Comparison of ENCODE assay signal across 8 cellular contexts in the genomic region with DNA sequence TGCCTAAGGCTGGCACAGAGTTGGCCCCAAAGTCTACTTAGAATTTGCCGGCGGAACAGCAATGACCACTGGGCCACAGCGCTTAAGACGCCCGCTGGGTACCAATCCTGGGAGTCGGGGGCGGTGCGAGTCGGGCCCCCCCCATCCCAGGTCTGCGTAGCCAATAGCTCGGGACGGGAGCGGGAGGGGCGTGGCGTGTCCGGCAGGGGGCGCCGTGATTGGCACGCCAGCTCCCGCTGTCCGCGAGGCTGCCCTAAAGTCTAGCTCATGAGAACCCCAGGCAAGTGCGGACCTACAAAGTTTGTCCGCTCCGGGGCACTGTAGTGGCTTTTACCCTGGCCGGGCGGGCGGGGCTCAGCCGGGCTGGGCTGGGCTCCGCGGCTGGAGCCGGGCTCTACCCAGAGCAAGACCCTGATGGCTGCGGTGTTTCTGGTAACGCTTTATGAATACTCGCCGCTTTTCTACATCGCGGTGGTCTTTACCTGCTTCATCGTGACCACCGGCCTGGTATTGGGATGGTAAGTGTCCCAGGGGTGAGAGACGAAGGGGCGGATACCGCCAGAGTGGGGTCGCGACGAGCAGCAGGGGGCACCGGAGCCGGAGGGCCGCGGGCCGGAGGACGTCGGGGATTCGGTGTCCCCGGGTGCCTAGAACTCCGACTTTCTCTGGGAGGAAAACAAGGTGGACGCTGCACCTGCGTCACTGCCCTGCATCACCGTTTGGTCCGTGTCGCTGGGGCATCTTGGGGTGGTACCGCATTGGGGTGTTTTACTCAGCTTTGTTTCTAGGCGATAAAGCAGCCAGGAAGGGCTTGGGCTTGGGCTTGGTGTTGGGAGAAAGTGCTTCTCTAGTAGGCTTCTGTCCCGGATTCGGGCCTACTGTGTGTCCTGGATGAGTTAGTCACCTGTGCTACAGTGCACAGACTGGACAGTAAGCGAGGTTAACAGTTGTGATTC. TPM values are rescaled to one million over a fixed set of nuclear protein-coding genes. Genes with fewer than 3 reads are reported as not detected.
A peak's percentile ranks its signal among the peaks of the same experiment; 100 is the strongest.
DNase-seq lines count a peak whose midpoint lies in the region; ATAC-seq, FAIRE-seq and TF ChIP-seq lines count a peak whose summit lies in the region.

A gene with protein sequence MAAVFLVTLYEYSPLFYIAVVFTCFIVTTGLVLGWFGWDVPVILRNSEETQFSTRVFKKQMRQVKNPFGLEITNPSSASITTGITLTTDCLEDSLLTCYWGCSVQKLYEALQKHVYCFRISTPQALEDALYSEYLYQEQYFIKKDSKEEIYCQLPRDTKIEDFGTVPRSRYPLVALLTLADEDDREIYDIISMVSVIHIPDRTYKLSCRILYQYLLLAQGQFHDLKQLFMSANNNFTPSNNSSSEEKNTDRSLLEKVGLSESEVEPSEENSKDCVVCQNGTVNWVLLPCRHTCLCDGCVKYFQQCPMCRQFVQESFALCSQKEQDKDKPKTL (plus strand): TSS at position 361 of the 956 bp plus-strand sequence. CDS start 54 bp downstream, at position 415.

- FAIRE-seq in GM12892 (lab: Jason Lieb, UNC) = peak; percentile 97

- H3K9me3 ChIP-seq in upper lobe of left lung = no peaks in the 10 kb centered on the region

- 0 to 1% (median 1%) methylated on average over 65 to 66 of the region's 66 CpGs for WGBS in adipose tissue, 3 donors
- WGBS in upper lobe of left lung, 2 donors = 0 to 1% methylated on average over 17 to 48 of the region's 66 CpGs

- peak; percentile 98 for ATAC-seq in HG02852 (IDR thresholded peaks at IDR 0.05; ENCODE audit: unreplicated experiment)
- ATAC-seq in T-cell (replicated peaks in 1 of 4) = peak; percentile 96 to 99 (median 99)
- peak; percentile 100 for ATAC-seq in upper lobe of left lung (ENCODE audit: low FRiP score in 2 of 2)

- H3K36me3 ChIP-seq in upper lobe of left lung = no peaks in the 10 kb centered on the region

- H3K27me3 Mint-ChIP-seq in T-cell = peaks cover 1 to 4% of the 10 kb centered on the region in 2 donors

- peak within 1 kb of the TSS; percentile 82 to 89 for H3K27ac Mint-ChIP-seq in T-cell

- peaks cover 9% of the 10 kb centered on the region for H3K36me3 Mint-ChIP-seq in T-cell

- DNase-seq in GM12892 (ENCODE audit: insufficient read length) (peak; percentile 93), NCI-H1436 treated with DMSO at 0.1 percent for 48 hours (lab: John Stamatoyannopoulos, UW) (peak; percentile 79), T-cell (peak; percentile 79 to 97 (median 89)), cardiac septum (ENCODE audit: low spot score) (peak; percentile 98), posterior cingulate gyrus (peak; percentile 98 to 100 (median 99)), upper lobe of left lung (peak; percentile 100)

- peak in 1 of 4 donors; percentile 82 for TF ChIP-seq EP300 in upper lobe of left lung (IDR thresholded peaks at IDR 0.05)

- peaks cover 14 to 30% (median 24%) of the 10 kb centered on the region in 4 donors for H3K4me1 ChIP-seq in upper lobe of left lung

- H3K4me3 ChIP-seq in upper lobe of left lung = peak within 1 kb of the TSS; percentile 86 to 95 (median 94)

- no peaks in the 10 kb centered on the region for H3K27me3 ChIP-seq in upper lobe of left lung

- H3K4me3 Mint-ChIP-seq in T-cell = peak within 1 kb of the TSS; percentile 93 to 97 (median 96)

- TF ChIP-seq POLR2A in GM12892 (IDR thresholded peaks at IDR 0.05; ENCODE audit: low read depth, low read length) (peak; percentile 61; the same call in 1 of the 2 replicates), upper lobe of left lung (IDR thresholded peaks at IDR 0.05) (peak in 3 of 4 donors; percentile 62 to 81 (median 67))

- H3K27ac ChIP-seq in adipose tissue (ENCODE audit: low read depth, low read length) (no peak within 1 kb of the TSS), upper lobe of left lung (peak within 1 kb of the TSS; percentile 62 to 91 (median 83))

- CTCF ChIA-PET in T-cell (lab: Charles Lee) = interaction anchor here (0.6 to 3.5 kb wide), 9 partner anchors 16 to 391 kb away, joined by 3 to 29 read pairs (median 3); a partner anchor contains a TSS

- POLR2A ChIA-PET in T-cell (lab: Charles Lee) = interaction anchor here (0.5 to 2.9 kb wide), 6 partner anchors 19 to 1778 kb away, joined by 3 to 27 read pairs (median 4); a partner anchor contains a TSS

- intact Hi-C loops in cardiac septum (cut with DNase I) = loop anchor here (1.0 to 5.0 kb wide), 2 partner anchors 21 to 297 kb away; no protein-coding TSS in a partner anchor
- intact Hi-C loops in posterior cingulate gyrus (cut with DNase I) = loop anchor here (2.0 to 10.0 kb wide), 3 partner anchors 21 to 265 kb away; a partner anchor contains a TSS

- no peaks in the 10 kb centered on the region for H3K9me3 Mint-ChIP-seq in T-cell

- peaks cover 53 to 56% (median 56%) of the 10 kb centered on the region in 3 donors for H3K4me1 Mint-ChIP-seq in T-cell

- TF ChIP-seq CTCF in upper lobe of left lung (IDR thresholded peaks at IDR 0.05) = peak; percentile 51 to 91 (median 86)

RNA-seq across cellular contexts. Expression of the gene that starts here (rescaled TPM):
- polyA plus RNA-seq in GM12892 (2012; ENCODE audit: missing spikeins) = 12.3 TPM
- total RNA-seq in T-cell (10 to 100 TPM; 14.2 to 28.0 (median 14.9) TPM), cardiac septum (17.0 TPM), upper lobe of left lung (10 to 100 TPM in 4 of 6 donors, 1 to 10 TPM in 2; 2.1 to 24.0 (median 16.7) TPM)
- 10 to 100 TPM in 2 of 3 donors, 1 to 10 TPM in 1; 8.2 to 11.4 (median 10.4) TPM for polyA plus RNA-seq in adipose tissue
